Comparison of ENCODE assay signal across 8 cellular contexts in the genomic region with DNA sequence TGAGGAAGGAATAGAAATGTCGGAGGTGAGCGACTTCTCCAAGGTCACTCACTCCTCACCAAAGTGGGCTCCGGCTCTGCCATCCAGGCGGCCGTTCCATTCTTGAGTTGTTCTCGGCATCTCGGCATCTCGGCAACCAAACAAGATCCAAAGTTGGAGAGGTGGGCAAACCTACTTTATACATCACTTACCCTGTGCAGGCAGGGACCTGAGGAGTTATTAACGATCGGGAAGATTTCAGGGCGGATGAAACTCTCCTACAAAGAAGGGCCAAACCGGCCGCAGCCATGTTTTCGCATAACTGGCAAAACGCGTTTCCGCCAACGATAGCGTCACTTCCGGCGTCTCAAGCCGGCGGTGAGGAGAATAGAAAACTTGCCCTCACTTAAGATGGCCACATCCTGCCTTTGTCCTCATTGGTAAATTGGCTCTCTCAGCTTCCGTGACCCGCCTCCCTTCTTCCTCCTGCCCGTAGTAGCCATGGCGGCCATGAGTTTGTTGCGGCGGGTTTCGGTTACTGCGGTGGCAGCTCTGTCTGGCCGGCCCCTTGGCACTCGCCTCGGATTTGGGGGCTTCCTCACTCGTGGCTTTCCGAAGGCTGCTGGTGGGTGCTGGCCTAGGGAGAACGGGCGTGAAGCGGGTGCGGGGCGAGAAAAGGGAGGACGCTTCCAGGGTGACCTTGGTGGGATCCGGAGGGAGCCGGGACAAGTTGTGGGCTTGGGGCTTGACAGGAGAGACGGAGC. TPM values are rescaled to one million over a fixed set of nuclear protein-coding genes. Genes with fewer than 3 reads are reported as not detected.
A peak's percentile ranks its signal among the peaks of the same experiment; 100 is the strongest.
DNase-seq lines count a peak whose midpoint lies in the region; FAIRE-seq and TF ChIP-seq lines count a peak whose summit lies in the region.

A gene (minus strand): TSS at position 303 of the 743 bp plus-strand sequence. CDS start 14 bp downstream, at position 289.
A gene (plus strand): TSS at position 459 of the 743 bp plus-strand sequence. CDS start 22 bp downstream, at position 481.

- no peak within 1 kb of the TSS for H3K14ac ChIP-seq in neuronal stem cell (ENCODE audit: low read length)

- no peaks in the 10 kb centered on the region for H3K27me3 Mint-ChIP-seq in activated naive CD4-positive, alpha-beta T cell treated with anti-CD3 and anti-CD28 coated beads for 36 hours (ENCODE audit: low read depth)

- H4K91ac ChIP-seq in neuronal stem cell (ENCODE audit: low read depth, low read length, poor library complexity): no peak within 1 kb of the TSS

- H3K79me1 ChIP-seq in neuronal stem cell (ENCODE audit: low read depth, low read length): peaks cover 4% of the 10 kb centered on the region

- H3K4me1 ChIP-seq in neuronal stem cell (ENCODE audit: control insufficient read depth in 2 of 2, insufficient read depth in 1 of 2, low read depth in 1 of 2, low read length in 2 of 2): peaks cover 0 to 3% of the 10 kb centered on the region in 2 donors

- H2BK5ac ChIP-seq in neuronal stem cell (ENCODE audit: low read length): peak within 1 kb of the TSS; percentile 55

- peak within 1 kb of the TSS; percentile 99 for H3K27ac Mint-ChIP-seq in activated naive CD4-positive, alpha-beta T cell treated with anti-CD3 and anti-CD28 coated beads for 36 hours

- H3K36me3 Mint-ChIP-seq in activated naive CD4-positive, alpha-beta T cell treated with anti-CD3 and anti-CD28 coated beads for 36 hours (ENCODE audit: low read depth): peaks cover 19% of the 10 kb centered on the region

- peak within 1 kb of the TSS; percentile 85 for H3K9ac ChIP-seq in neuronal stem cell (ENCODE audit: low read depth, low read length, poor library complexity)

- peak within 1 kb of the TSS; percentile 100 for H3K4me3 Mint-ChIP-seq in activated naive CD4-positive, alpha-beta T cell treated with anti-CD3 and anti-CD28 coated beads for 36 hours

- DNase-seq in GM03348 (ENCODE audit: low spot score): peak; percentile 97
- peak; percentile 94 for DNase-seq in HFF-Myc (ENCODE audit: extremely low read depth, low read depth)
- peak; percentile 99 for DNase-seq in NAMALWA (ENCODE audit: low spot score)
- DNase-seq in SK-N-DZ (ENCODE audit: low spot score): peak; percentile 98
- peak; percentile 96 for DNase-seq in activated naive CD4-positive, alpha-beta T cell treated with anti-CD3 and anti-CD28 coated beads for 36 hours
- DNase-seq in frontal cortex (ENCODE audit: low spot score in 2 of 2): peak; percentile 74 to 86
- DNase-seq in neuronal stem cell (ENCODE audit: low spot score): peak; percentile 91

- H3K4me1 Mint-ChIP-seq in activated naive CD4-positive, alpha-beta T cell treated with anti-CD3 and anti-CD28 coated beads for 36 hours (ENCODE audit: low read depth): peaks cover 48% of the 10 kb centered on the region

- no peak within 1 kb of the TSS for H2AK5ac ChIP-seq in neuronal stem cell (ENCODE audit: low read depth, low read length)

- H2AFZ ChIP-seq in neuronal stem cell (ENCODE audit: low read length): peak within 1 kb of the TSS; percentile 86

- peak; percentile 80 for FAIRE-seq in frontal cortex (lab: Jason Lieb, UNC)

- H3K4me2 ChIP-seq in neuronal stem cell (ENCODE audit: insufficient read depth, low read length, poor library complexity, severe bottlenecking): peak within 1 kb of the TSS; percentile 81

- intact Hi-C loops in activated naive CD4-positive, alpha-beta T cell treated with anti-CD3 and anti-CD28 coated beads for 36 hours (cut with micrococcal nuclease): loop anchor here (1.0 to 10.0 kb wide), 8 partner anchors 42 to 1380 kb away; a partner anchor contains a TSS

- peak within 1 kb of the TSS; percentile 59 for H3K27ac ChIP-seq in neuronal stem cell (replicated peaks; ENCODE audit: low read length)

- H2BK120ac ChIP-seq in neuronal stem cell (ENCODE audit: low read depth, low read length): no peak within 1 kb of the TSS

- H3K27me3 ChIP-seq in neuronal stem cell (ENCODE audit: control insufficient read depth in 3 of 3, insufficient read depth in 3 of 3, low read depth in 1 of 3, low read length in 3 of 3): no peaks in the 10 kb centered on the region

- H3K18ac ChIP-seq in neuronal stem cell (ENCODE audit: low read length): peak within 1 kb of the TSS; percentile 77

- WGBS in neuronal stem cell (ENCODE audit: extremely low coverage in 2 of 2, insufficient read length in 2 of 2, insufficient replicate concordance in 1 of 2), 2 donors: no CpG with 5 or more reads among the region's 45 CpGs

- H3K4me3 ChIP-seq in HFF-Myc (replicated peaks; ENCODE audit: low read depth, low read length): peak within 1 kb of the TSS; percentile 85
- H3K4me3 ChIP-seq in neuronal stem cell (ENCODE audit: low read length in 2 of 2): peak within 1 kb of the TSS; percentile 72 to 86

- no peak for TF ChIP-seq CTCF in HFF-Myc (IDR thresholded peaks at IDR 0.05; ENCODE audit: low read depth, low read length, missing control alignments)
- no peak for TF ChIP-seq CTCF in subcutaneous adipose tissue (IDR thresholded peaks at IDR 0.05; ENCODE audit: low read depth)

- no peak within 1 kb of the TSS for H3K4ac ChIP-seq in neuronal stem cell (ENCODE audit: low read length)

- no peaks in the 10 kb centered on the region for H3K9me3 ChIP-seq in neuronal stem cell (replicated peaks in 1 of 2; ENCODE audit: control insufficient read depth in 2 of 2, insufficient read depth in 1 of 2, low read depth in 1 of 2, low read length in 2 of 2)

- H4K8ac ChIP-seq in neuronal stem cell (ENCODE audit: low read depth, low read length): no peak within 1 kb of the TSS

- H3K9me3 Mint-ChIP-seq in activated naive CD4-positive, alpha-beta T cell treated with anti-CD3 and anti-CD28 coated beads for 36 hours: no peaks in the 10 kb centered on the region

- H3K23ac ChIP-seq in neuronal stem cell (ENCODE audit: low read depth, low read length, poor library complexity): peak within 1 kb of the TSS; percentile 22

- no peak within 1 kb of the TSS for H2BK15ac ChIP-seq in neuronal stem cell (ENCODE audit: low read length)

- CTCF ChIA-PET in activated naive CD4-positive, alpha-beta T cell treated with anti-CD3 and anti-CD28 coated beads for 36 hours (lab: Charles Lee): interaction anchor here (1.0 to 1.3 kb wide), 4 partner anchors 38 to 283 kb away, joined by 3 to 7 read pairs (median 4); no protein-coding TSS in a partner anchor

- no peak within 1 kb of the TSS for H2BK12ac ChIP-seq in neuronal stem cell (ENCODE audit: low read length)

- peaks cover 9 to 57% of the 10 kb centered on the region in 2 donors for H3K36me3 ChIP-seq in neuronal stem cell (replicated peaks in 1 of 2; ENCODE audit: control insufficient read depth in 2 of 2, insufficient read depth in 2 of 2, low read length in 2 of 2)

RNA-seq across cellular contexts. Expression of the first gene that starts in this region (rescaled TPM):
- polyA plus RNA-seq in SK-N-DZ (2014; cell fraction: cytosol; rRNA removed): 93.4 and 97.7 TPM in 2 replicates
- polyA plus RNA-seq in SK-N-DZ (2014; cell fraction: nucleus; rRNA removed): 53.8 and 70.9 TPM in 2 replicates
- 10 to 100 TPM; 48.8 to 50.4 TPM for total RNA-seq in activated naive CD4-positive, alpha-beta T cell treated with anti-CD3 and anti-CD28 coated beads for 36 hours
- total RNA-seq in frontal cortex: 31.4 TPM
- polyA plus RNA-seq in neuronal stem cell (2013, experiment 1 of 2): 96.3 TPM
- 95.4 TPM for polyA plus RNA-seq in neuronal stem cell (2013, experiment 2 of 2)
- 10 to 100 TPM; 12.6 to 58.0 (median 19.4) TPM for total RNA-seq in subcutaneous adipose tissue

RNA-seq across cellular contexts. Expression of the second gene that starts in this region (rescaled TPM):
- polyA plus RNA-seq in SK-N-DZ (2014; cell fraction: cytosol; rRNA removed): 216 and 236 TPM in 2 replicates
- 149 and 176 TPM in 2 replicates for polyA plus RNA-seq in SK-N-DZ (2014; cell fraction: nucleus; rRNA removed)
- 100 to 1,000 TPM; 148 to 151 TPM for total RNA-seq in activated naive CD4-positive, alpha-beta T cell treated with anti-CD3 and anti-CD28 coated beads for 36 hours
- total RNA-seq in frontal cortex: 172 TPM
- polyA plus RNA-seq in neuronal stem cell (2013, experiment 1 of 2): 103 TPM
- polyA plus RNA-seq in neuronal stem cell (2013, experiment 2 of 2): 104 TPM
- total RNA-seq in subcutaneous adipose tissue: 100 to 1,000 TPM; 103 to 164 (median 124) TPM

Comparison
In these comparisons a context has a peak if more than half of its experiments do, and no peak if none do; other contexts are left out.
1. Peak in every context shown above with its lines: DNase-seq, H3K4me3 ChIP-seq and H3K27ac ChIP-seq.